Comparison of ENCODE assay signal across 1 cellular context in the genomic region with DNA sequence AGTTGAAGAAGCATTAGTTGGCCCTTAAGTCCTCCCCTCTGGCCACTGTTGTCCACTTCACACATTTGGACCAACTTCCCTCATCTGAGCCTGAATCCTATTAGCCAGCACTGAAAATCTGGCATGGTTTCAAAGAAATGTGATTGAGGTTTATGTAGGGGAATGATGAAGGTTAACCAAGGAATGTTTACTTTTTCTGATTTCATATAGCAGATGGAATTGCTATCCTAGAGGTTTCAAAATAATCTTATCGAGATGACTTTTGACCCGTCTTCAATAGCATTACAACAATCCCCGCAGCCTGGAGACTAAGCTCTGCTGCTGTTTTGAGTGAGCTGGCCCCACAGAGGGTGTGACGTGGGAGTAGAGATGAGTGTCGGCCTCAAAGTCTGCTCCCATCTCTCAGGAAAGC.
TF ChIP-seq lines count a peak whose summit lies in the region.

No MANE protein-coding gene starts in this region.

TF ChIP-seq in IMR-90, 13 proteins besides CTCF, POLR2A, EP300 and RAD21:
- TF ChIP-seq CHD1 (IDR thresholded peaks at IDR 0.05; ENCODE audit: low read depth, low read length) (0 out of 2 replicates have a peak, but pooled peaks have one; percentile 60), FOS (IDR thresholded peaks at IDR 0.05; ENCODE audit: low read depth, low read length) (no peak)
- TF ChIP-seq, protein P1, sequence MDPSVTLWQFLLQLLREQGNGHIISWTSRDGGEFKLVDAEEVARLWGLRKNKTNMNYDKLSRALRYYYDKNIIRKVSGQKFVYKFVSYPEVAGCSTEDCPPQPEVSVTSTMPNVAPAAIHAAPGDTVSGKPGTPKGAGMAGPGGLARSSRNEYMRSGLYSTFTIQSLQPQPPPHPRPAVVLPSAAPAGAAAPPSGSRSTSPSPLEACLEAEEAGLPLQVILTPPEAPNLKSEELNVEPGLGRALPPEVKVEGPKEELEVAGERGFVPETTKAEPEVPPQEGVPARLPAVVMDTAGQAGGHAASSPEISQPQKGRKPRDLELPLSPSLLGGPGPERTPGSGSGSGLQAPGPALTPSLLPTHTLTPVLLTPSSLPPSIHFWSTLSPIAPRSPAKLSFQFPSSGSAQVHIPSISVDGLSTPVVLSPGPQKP (IDR thresholded peaks at IDR 0.05; ENCODE audit: borderline replicate concordance, low read depth, low read length) = no peak
- TF ChIP-seq, protein P2, sequence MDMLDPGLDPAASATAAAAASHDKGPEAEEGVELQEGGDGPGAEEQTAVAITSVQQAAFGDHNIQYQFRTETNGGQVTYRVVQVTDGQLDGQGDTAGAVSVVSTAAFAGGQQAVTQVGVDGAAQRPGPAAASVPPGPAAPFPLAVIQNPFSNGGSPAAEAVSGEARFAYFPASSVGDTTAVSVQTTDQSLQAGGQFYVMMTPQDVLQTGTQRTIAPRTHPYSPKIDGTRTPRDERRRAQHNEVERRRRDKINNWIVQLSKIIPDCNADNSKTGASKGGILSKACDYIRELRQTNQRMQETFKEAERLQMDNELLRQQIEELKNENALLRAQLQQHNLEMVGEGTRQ (IDR thresholded peaks at IDR 0.05; ENCODE audit: low read depth, low read length) = no peak
